In the genomic region with DNA sequence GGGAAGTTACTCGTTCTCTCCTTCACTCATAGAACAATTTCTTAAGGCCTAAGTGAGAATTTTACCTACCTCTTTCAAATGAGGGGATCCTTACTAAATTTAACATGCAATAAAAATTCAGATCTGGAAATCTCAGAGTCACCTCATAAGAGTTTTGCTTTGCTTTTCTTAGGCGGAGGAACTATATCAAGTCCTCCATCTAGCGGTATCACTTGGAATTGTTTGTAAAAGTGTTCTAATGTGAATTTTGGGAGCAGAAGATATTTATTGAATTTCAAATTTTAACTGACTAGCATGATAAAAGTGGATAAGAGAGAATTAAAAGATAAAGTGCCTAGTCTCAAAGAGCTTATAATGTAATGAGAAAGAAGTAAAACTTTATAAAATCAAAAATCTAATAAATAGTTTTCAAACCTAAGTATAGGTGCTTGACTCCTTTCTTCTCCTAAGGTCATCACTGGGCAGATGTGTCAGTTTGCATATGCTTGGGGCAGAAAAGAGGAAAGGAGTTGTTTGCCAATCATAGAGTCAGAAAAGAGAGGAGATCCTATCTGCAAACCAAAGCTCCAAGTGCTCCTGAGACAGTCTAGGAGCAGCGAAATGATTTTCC, we compare ENCODE assay signal across 9 cellular contexts.
A peak's percentile ranks its signal among the peaks of the same experiment; 100 is the strongest.
DNase-seq lines count a peak whose midpoint lies in the region; ATAC-seq and TF ChIP-seq lines count a peak whose summit lies in the region.
"Had no signal": no experiment of that assay in that cellular context is flagged by ENCODE, and none has a peak within 500 bp of the region (broad histone marks: within the 10 kb centered on the region; RNA-seq: fewer than 3 reads in every experiment).

No MANE protein-coding gene starts in this region.

- ATAC-seq in activated T-cell treated with anti-CD3 and anti-CD28 coated beads, Interleukin-2, amount 50 U/mL, for 72 hours (replicated peaks in 1 of 2): no peak
- ATAC-seq: naive thymus-derived CD8-positive, alpha-beta T cell had no signal

- no peaks in the 10 kb centered on the region for H3K9me3 Mint-ChIP-seq in CD4-positive, alpha-beta memory T cell
- H3K9me3 Mint-ChIP-seq in activated T-cell treated with anti-CD3 and anti-CD28 coated beads, Interleukin-2, amount 50 U/mL, for 72 hours: no peaks in the 10 kb centered on the region

- H3K4me3 ChIP-seq in CD4-positive, alpha-beta memory T cell (ENCODE audit: low read length in 2 of 2): no peak overlapping the region
- H3K4me3 ChIP-seq in Peyer's patch: no peak overlapping the region
- no peak overlapping the region for H3K4me3 ChIP-seq in fibroblast of pulmonary artery (replicated peaks; ENCODE audit: low read depth, low read length)
- no peak overlapping the region for H3K4me3 ChIP-seq in skeletal muscle cell (ENCODE audit: low read depth, low read length)

- no peaks in the 10 kb centered on the region for H3K27me3 ChIP-seq in CD4-positive, alpha-beta memory T cell (ENCODE audit: insufficient read depth, low read length)
- H3K27me3 ChIP-seq in Peyer's patch: no peaks in the 10 kb centered on the region

- TF ChIP-seq POLR2A in Peyer's patch (IDR thresholded peaks at IDR 0.05): no peak

- H3K4me1 Mint-ChIP-seq in CD4-positive, alpha-beta memory T cell: peaks cover 0 to 2% (median under 1%) of the 10 kb centered on the region in 4 donors
- no peaks in the 10 kb centered on the region for H3K4me1 Mint-ChIP-seq in activated T-cell treated with anti-CD3 and anti-CD28 coated beads, Interleukin-2, amount 50 U/mL, for 72 hours (ENCODE audit: low read depth)

- H3K27ac ChIP-seq in CD4-positive, alpha-beta memory T cell (ENCODE audit: low read depth, low read length): no peak overlapping the region
- no peak overlapping the region for H3K27ac ChIP-seq in Peyer's patch

- no peaks in the 10 kb centered on the region for H3K36me3 Mint-ChIP-seq in CD4-positive, alpha-beta memory T cell
- H3K36me3 Mint-ChIP-seq in activated T-cell treated with anti-CD3 and anti-CD28 coated beads, Interleukin-2, amount 50 U/mL, for 72 hours (ENCODE audit: insufficient read depth in 2 of 2): no peaks in the 10 kb centered on the region
- H3K36me3 Mint-ChIP-seq: naive thymus-derived CD8-positive, alpha-beta T cell had no signal

- CTCF ChIA-PET in CD4-positive, alpha-beta memory T cell (lab: Charles Lee; ENCODE audit: partially characterized antibody): interaction anchor here (0.6 to 2.8 kb wide), 6 partner anchors 9 to 1129 kb away, joined by 3 to 14 read pairs (median 3); no protein-coding TSS in a partner anchor

- no peaks in the 10 kb centered on the region for H3K36me3 ChIP-seq in CD4-positive, alpha-beta memory T cell (ENCODE audit: insufficient read depth, low read length)
- no peaks in the 10 kb centered on the region for H3K36me3 ChIP-seq in Peyer's patch

- DNase-seq in CD4-positive, alpha-beta memory T cell: peak in 4 of 5 donors; percentile 11 to 22 (median 20)
- peak; percentile 55 for DNase-seq in HCEC 1CT
- no peak for DNase-seq in Peyer's patch
- DNase-seq in fibroblast of pulmonary artery (ENCODE audit: low read depth): peak; percentile 76
- DNase-seq in skeletal muscle cell (ENCODE audit: low read depth): peak; percentile 8
- no peak for DNase-seq in activated CD4-positive, alpha-beta T cell treated with anti-CD3 and anti-CD28 coated beads for 1 hour
- DNase-seq in activated T-cell treated with anti-CD3 and anti-CD28 coated beads, Interleukin-2, amount 50 U/mL, for 72 hours: no peak
- DNase-seq in COR-L47 (lab: John Stamatoyannopoulos, UW): no peak

- H3K27me3 Mint-ChIP-seq in CD4-positive, alpha-beta memory T cell: peaks cover 1 to 13% of the 10 kb centered on the region in 2 donors
- H3K27me3 Mint-ChIP-seq in activated T-cell treated with anti-CD3 and anti-CD28 coated beads, Interleukin-2, amount 50 U/mL, for 72 hours (ENCODE audit: low read depth): no peaks in the 10 kb centered on the region

- H3K4me3 Mint-ChIP-seq in CD4-positive, alpha-beta memory T cell: no peak overlapping the region
- no peak overlapping the region for H3K4me3 Mint-ChIP-seq in activated T-cell treated with anti-CD3 and anti-CD28 coated beads, Interleukin-2, amount 50 U/mL, for 72 hours
- H3K4me3 Mint-ChIP-seq: naive thymus-derived CD8-positive, alpha-beta T cell had no signal

- H3K27ac Mint-ChIP-seq in CD4-positive, alpha-beta memory T cell: no peak overlapping the region
- H3K27ac Mint-ChIP-seq in activated T-cell treated with anti-CD3 and anti-CD28 coated beads, Interleukin-2, amount 50 U/mL, for 72 hours: no peak overlapping the region
- H3K27ac Mint-ChIP-seq: naive thymus-derived CD8-positive, alpha-beta T cell had no signal

- TF ChIP-seq CTCF in Peyer's patch (IDR thresholded peaks at IDR 0.05) (peak in 5 of 6 experiments; percentile 50 to 74 (median 64)), fibroblast of pulmonary artery (IDR thresholded peaks at IDR 0.05; ENCODE audit: low read length, missing control alignments) (peak; percentile 69)

- intact Hi-C loops in CD4-positive, alpha-beta memory T cell (cut with micrococcal nuclease): loop anchor here (1.0 kb wide), 2 partner anchors 194 to 1129 kb away; no protein-coding TSS in a partner anchor

- H3K4me1 ChIP-seq in CD4-positive, alpha-beta memory T cell (ENCODE audit: insufficient read depth, low read length): no peaks in the 10 kb centered on the region
- H3K4me1 ChIP-seq in Peyer's patch: no peaks in the 10 kb centered on the region

- POLR2A ChIA-PET in CD4-positive, alpha-beta memory T cell (lab: Charles Lee; ENCODE audit: partially characterized antibody): no interaction called here

- H3K9me3 ChIP-seq in CD4-positive, alpha-beta memory T cell (ENCODE audit: control insufficient read depth in 1 of 2, low read length in 2 of 2): no peaks in the 10 kb centered on the region
- no peaks in the 10 kb centered on the region for H3K9me3 ChIP-seq in Peyer's patch

Comparison
In these comparisons a context has a peak if more than half of its experiments do, and no peak if none do; other contexts are left out.
1. DNase-seq: peak in CD4-positive, alpha-beta memory T cell (4 of 5), HCEC 1CT (single experiment), fibroblast of pulmonary artery (single experiment) and skeletal muscle cell (single experiment); none in Peyer's patch (0 of 3), activated CD4-positive, alpha-beta T cell treated with anti-CD3 and anti-CD28 coated beads for 1 hour (single experiment), activated T-cell treated with anti-CD3 and anti-CD28 coated beads, Interleukin-2, amount 50 U/mL, for 72 hours (0 of 2) and COR-L47 (single experiment).